Comparison of ENCODE assay signal across 20 cellular contexts in the genomic region with DNA sequence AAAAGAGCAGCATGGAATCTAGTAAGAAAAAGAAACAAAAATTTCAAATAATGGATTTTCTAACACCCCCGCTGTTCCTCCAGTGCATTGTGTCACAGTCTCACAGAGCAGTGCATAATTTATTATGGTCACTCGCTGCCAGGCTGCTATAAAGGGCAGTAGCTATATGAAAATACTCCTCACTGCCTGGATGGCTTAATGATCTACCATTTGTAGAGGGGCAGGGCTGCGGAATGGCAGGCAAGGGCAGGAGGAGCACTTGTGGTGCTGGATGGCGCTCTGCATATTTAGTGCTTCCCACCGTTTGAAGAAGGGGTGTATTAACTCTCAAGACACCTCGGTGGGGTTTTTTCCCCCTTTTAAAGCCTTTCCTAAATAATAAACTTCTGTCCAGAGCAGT.
"Had no signal": no experiment of that assay in that cellular context is flagged by ENCODE, and none has a peak within 500 bp of the region (broad histone marks: within the 10 kb centered on the region; RNA-seq: fewer than 3 reads in every experiment).

No MANE protein-coding gene starts in this region.

- H3K4me1 Mint-ChIP-seq: activated naive CD4-positive, alpha-beta T cell treated with anti-CD3 and anti-CD28 coated beads, Interleukin-2, amount 50 U/mL, for 24 hours; memory B cell; naive B cell had no signal

- H3K4me1 ChIP-seq: foreskin keratinocyte, SJSA1, suprapubic skin, upper lobe of left lung had no signal

- DNase-seq: activated CD4-positive, alpha-beta T cell treated with anti-CD3 and anti-CD28 coated beads for 1 hour; activated CD8-positive, alpha-beta memory T cell treated with anti-CD3 and anti-CD28 coated beads for 24 hours; activated CD8-positive, alpha-beta memory T cell treated with anti-CD3 and anti-CD28 coated beads, Interleukin-2, amount 50 U/mL, for 48 hours; activated effector memory CD4-positive, alpha-beta T cell treated with Interleukin-2 at 50 U/mL for 16 hours; activated T-cell treated with anti-CD3 and anti-CD28 coated beads, Interleukin-2, amount 50 U/mL, for 48 hours; dermis blood vessel endothelial cell; foreskin keratinocyte; glutamatergic neuron; hypothalamus; left ventricle myocardium superior; naive B cell; posterior cingulate gyrus; upper lobe of left lung had no signal

- H3K9me3 ChIP-seq: SJSA1, suprapubic skin had no signal

- H3K36me3 Mint-ChIP-seq: memory B cell had no signal

- H3K4me3 Mint-ChIP-seq: activated naive CD4-positive, alpha-beta T cell treated with anti-CD3 and anti-CD28 coated beads, Interleukin-2, amount 50 U/mL, for 24 hours; memory B cell; naive B cell; stimulated activated naive CD8-positive, alpha-beta T cell treated with anti-CD3 and anti-CD28 coated beads, Interleukin-15, Interleukin-2, amounts not matched to agents 100 ng/mL and 50 ng/mL, for 24 hours; T-helper 1 cell treated with Interleukin-12 subunit alpha and Interleukin-12 subunit beta and Interleukin-4 antibody, amounts not matched to agents 30 μg/mL and 1 μg/mL, for 36 hours had no signal

- H3K27me3 ChIP-seq: cardiac muscle cell, foreskin keratinocyte, SJSA1, suprapubic skin, upper lobe of left lung had no signal

- H3K36me3 ChIP-seq: cardiac muscle cell, SJSA1 had no signal

- H3K27ac Mint-ChIP-seq: activated naive CD4-positive, alpha-beta T cell treated with anti-CD3 and anti-CD28 coated beads, Interleukin-2, amount 50 U/mL, for 24 hours; memory B cell; stimulated activated naive CD8-positive, alpha-beta T cell treated with anti-CD3 and anti-CD28 coated beads, Interleukin-15, Interleukin-2, amounts not matched to agents 100 ng/mL and 50 ng/mL, for 24 hours; T-helper 1 cell treated with Interleukin-12 subunit alpha and Interleukin-12 subunit beta and Interleukin-4 antibody, amounts not matched to agents 30 μg/mL and 1 μg/mL, for 36 hours had no signal

- H3K27me3 Mint-ChIP-seq: activated naive CD4-positive, alpha-beta T cell treated with anti-CD3 and anti-CD28 coated beads, Interleukin-2, amount 50 U/mL, for 24 hours; memory B cell; naive B cell; stimulated activated naive CD8-positive, alpha-beta T cell treated with anti-CD3 and anti-CD28 coated beads, Interleukin-15, Interleukin-2, amounts not matched to agents 100 ng/mL and 50 ng/mL, for 24 hours had no signal

- ATAC-seq: foreskin keratinocyte, left ventricle myocardium superior had no signal

- H3K27ac ChIP-seq: cardiac muscle cell, foreskin keratinocyte, SJSA1, suprapubic skin, upper lobe of left lung had no signal

- H3K9me3 Mint-ChIP-seq: activated naive CD4-positive, alpha-beta T cell treated with anti-CD3 and anti-CD28 coated beads, Interleukin-2, amount 50 U/mL, for 24 hours; stimulated activated naive CD8-positive, alpha-beta T cell treated with anti-CD3 and anti-CD28 coated beads, Interleukin-15, Interleukin-2, amounts not matched to agents 100 ng/mL and 50 ng/mL, for 24 hours; T-helper 1 cell treated with Interleukin-12 subunit alpha and Interleukin-12 subunit beta and Interleukin-4 antibody, amounts not matched to agents 30 μg/mL and 1 μg/mL, for 36 hours had no signal

- H3K4me3 ChIP-seq: cardiac muscle cell, SJSA1, suprapubic skin, upper lobe of left lung had no signal
